In the genomic region with DNA sequence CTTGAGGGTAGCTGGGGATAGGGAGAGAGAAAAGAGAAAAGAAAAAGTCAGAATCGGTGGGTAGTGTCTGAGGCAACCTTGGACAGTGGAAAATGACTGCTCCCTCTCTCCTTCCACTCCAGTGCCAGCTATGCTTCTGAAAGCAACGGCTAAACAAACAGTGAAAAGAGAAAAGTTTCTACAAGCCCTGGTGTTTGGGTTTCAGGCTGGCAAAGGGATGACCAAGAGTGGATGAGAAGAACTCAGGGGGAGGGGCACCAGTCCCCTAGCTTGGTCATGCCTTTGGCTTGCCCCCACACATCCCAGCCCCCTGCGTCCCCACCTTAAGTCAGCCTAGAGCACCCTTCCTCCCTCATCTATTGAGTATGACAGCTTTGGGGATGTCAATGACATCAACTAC, we compare ENCODE assay signal across 22 cellular contexts. TPM values are rescaled to one million over a fixed set of nuclear protein-coding genes. Genes with fewer than 3 reads are reported as not detected.
"Had no signal": no experiment of that assay in that cellular context is flagged by ENCODE, and none has a peak within 500 bp of the region (broad histone marks: within the 10 kb centered on the region; RNA-seq: fewer than 3 reads in every experiment).

No MANE protein-coding gene starts in this region.

- H3K9me3 Mint-ChIP-seq: effector memory CD8-positive, alpha-beta T cell had no signal

- DNase-seq: effector memory CD8-positive, alpha-beta T cell; foreskin keratinocyte; immature natural killer cell; left ventricle myocardium superior; mesenchymal stem cell; midbrain; nephron progenitor cell; sigmoid colon; stimulated activated CD4-positive, alpha-beta T cell treated with anti-CD3 and anti-CD28 coated beads, Interleukin-12 subunit alpha, Interleukin-12 subunit beta, amount 100 ng/mL, for 4 hours; stimulated activated naive CD4-positive, alpha-beta T cell; stomach; substantia nigra; trophoblast cell had no signal

- H3K36me3 Mint-ChIP-seq: immature natural killer cell had no signal

- H3K4me3 ChIP-seq: lung, right atrium auricular region, sigmoid colon, skin epidermis, stomach, thoracic aorta had no signal

- H3K4me1 ChIP-seq: foreskin keratinocyte, right atrium auricular region, sigmoid colon, stomach had no signal

- H3K36me3 ChIP-seq: neutrophil, right atrium auricular region, sigmoid colon, thoracic aorta had no signal

- H3K27ac Mint-ChIP-seq: dendritic cell treated with granulocyte-macrophage colony-stimulating factor and Interleukin-4, amounts not matched to agents 40 ng/mL and 50 ng/mL, for 4 days; effector memory CD8-positive, alpha-beta T cell; immature natural killer cell; nephron progenitor cell had no signal

- H3K27ac ChIP-seq: epithelial cell of prostate, foreskin keratinocyte, neutrophil, right atrium auricular region, sigmoid colon, skin epidermis, stomach, thoracic aorta had no signal

- H3K4me3 Mint-ChIP-seq: dendritic cell treated with granulocyte-macrophage colony-stimulating factor and Interleukin-4, amounts not matched to agents 40 ng/mL and 50 ng/mL, for 4 days; effector memory CD8-positive, alpha-beta T cell; immature natural killer cell; nephron progenitor cell had no signal

- ATAC-seq: effector memory CD8-positive, alpha-beta T cell; foreskin keratinocyte; left colon; left ventricle myocardium superior had no signal

- H3K27me3 ChIP-seq: foreskin keratinocyte, neutrophil, right atrium auricular region, sigmoid colon, stomach had no signal

RNA-seq across cellular contexts. Expression of gene IL22RA1, which starts 8.6 kb away (rescaled TPM):
- polyA plus RNA-seq: immature natural killer cell had no signal

RNA-seq across cellular contexts. Expression of gene MYOM3, which starts 22.4 kb away (rescaled TPM):
- polyA plus RNA-seq: immature natural killer cell had no signal

RNA-seq across cellular contexts. Expression of gene IFNLR1, which starts 52.7 kb away (rescaled TPM):
- total RNA-seq: osteoblast had no signal
